Comparison of ENCODE assay signal across 8 cellular contexts in genomic region chr3:150348500-150348899, GRCh38. TPM values are rescaled to one million over a fixed set of nuclear protein-coding genes. Genes with fewer than 3 reads are reported as not detected.
DNase-seq lines count a peak whose midpoint lies in the region; ATAC-seq and TF ChIP-seq lines count a peak whose summit lies in the region.

No MANE protein-coding gene starts in this region.

- H3K9me3 Mint-ChIP-seq in naive thymus-derived CD8-positive, alpha-beta T cell, result no peaks in the 10 kb centered on the region

- H3K27ac ChIP-seq in ascending aorta, result peak overlapping the region; percentile 54 to 55
- peak overlapping the region; percentile 46 to 76 for H3K27ac ChIP-seq in thoracic aorta

- H3K36me3 ChIP-seq in ascending aorta (no peaks in the 10 kb centered on the region), thoracic aorta (no peaks in the 10 kb centered on the region)

- no peak overlapping the region for H3K27ac Mint-ChIP-seq in naive thymus-derived CD8-positive, alpha-beta T cell

- TF ChIP-seq CTCF in ascending aorta (IDR thresholded peaks at IDR 0.05) (no peak), thoracic aorta (IDR thresholded peaks at IDR 0.05) (no peak)

- H3K4me1 ChIP-seq in ascending aorta, result peaks cover 0 to 22% of the 10 kb centered on the region in 2 donors
- peaks cover 28 to 45% of the 10 kb centered on the region in 2 donors for H3K4me1 ChIP-seq in thoracic aorta (ENCODE audit: control insufficient read depth in 1 of 2, low read depth in 2 of 2)

- DNase-seq in SIG-M5 treated with dmso at 0.1 percent for 504 hours (lab: John Stamatoyannopoulos, UW; ENCODE audit: unreplicated experiment) (peak; percentile 57), SIG-M5 (lab: John Stamatoyannopoulos, UW) (no peak), ascending aorta (ENCODE audit: low spot score in 2 of 2) (peak in 1 of 2 donors; percentile 84), inferior parietal cortex (ENCODE audit: extremely low spot score) (peak; percentile 36), thoracic aorta (ENCODE audit: low spot score) (no peak)
- no peak for DNase-seq in naive thymus-derived CD8-positive, alpha-beta T cell

- no peak overlapping the region for H3K4me3 Mint-ChIP-seq in naive thymus-derived CD8-positive, alpha-beta T cell

- no peaks in the 10 kb centered on the region for H3K4me1 Mint-ChIP-seq in naive thymus-derived CD8-positive, alpha-beta T cell

- H3K27me3 ChIP-seq in ascending aorta, result no peaks in the 10 kb centered on the region
- H3K27me3 ChIP-seq in thoracic aorta (replicated peaks; ENCODE audit: insufficient read depth), result no peaks in the 10 kb centered on the region

- intact Hi-C loops in ascending aorta (cut with DNase I), result loop anchor here (2.0 to 5.0 kb wide), 4 partner anchors 22 to 131 kb away; no protein-coding TSS in a partner anchor

- ATAC-seq in thoracic aorta (ENCODE audit: insufficient number of reproducible peaks, low FRiP score, low read depth), result peak; percentile 98
- ATAC-seq in naive thymus-derived CD8-positive, alpha-beta T cell, result no peak
- no peak for ATAC-seq in HG03196 (IDR thresholded peaks at IDR 0.05; ENCODE audit: unreplicated experiment)
- no peak for ATAC-seq in HG03439 (IDR thresholded peaks at IDR 0.05; ENCODE audit: unreplicated experiment)

- H3K4me3 ChIP-seq in ascending aorta, result no peak overlapping the region
- H3K4me3 ChIP-seq in thoracic aorta, result no peak overlapping the region

- H3K9me3 ChIP-seq in ascending aorta (no peaks in the 10 kb centered on the region), thoracic aorta (no peaks in the 10 kb centered on the region)

- H3K27me3 Mint-ChIP-seq in naive thymus-derived CD8-positive, alpha-beta T cell, result peaks cover 0 to 9% (median 7%) of the 10 kb centered on the region in 5 donors

- POLR2A ChIA-PET in naive thymus-derived CD8-positive, alpha-beta T cell (lab: Charles Lee), result no interaction called here

- no peaks in the 10 kb centered on the region for H3K36me3 Mint-ChIP-seq in naive thymus-derived CD8-positive, alpha-beta T cell

RNA-seq across cellular contexts. Expression of gene TSC22D2, which starts 59.6 kb away (rescaled TPM):
- total RNA-seq in ascending aorta, result 17.9 TPM
- 10 to 100 TPM; 22.2 to 35.8 TPM for total RNA-seq in thoracic aorta
- 10 to 100 TPM; 25.9 to 28.9 TPM for total RNA-seq in naive thymus-derived CD8-positive, alpha-beta T cell
- polyA plus RNA-seq in naive thymus-derived CD8-positive, alpha-beta T cell, result 10 to 100 TPM in 1 of 3 donors, 1 to 10 TPM in 2; 6.3 to 11.8 (median 8.0) TPM

Comparison
In these comparisons a context has a peak if more than half of its experiments do, and no peak if none do; other contexts are left out.
1. DNase-seq: peak in SIG-M5 treated with dmso at 0.1 percent for 504 hours (single experiment) and inferior parietal cortex (single experiment); none in SIG-M5 (single experiment), thoracic aorta (single experiment) and naive thymus-derived CD8-positive, alpha-beta T cell (0 of 10).